8 cellular contexts compared by ENCODE assay signal in the genomic region with DNA sequence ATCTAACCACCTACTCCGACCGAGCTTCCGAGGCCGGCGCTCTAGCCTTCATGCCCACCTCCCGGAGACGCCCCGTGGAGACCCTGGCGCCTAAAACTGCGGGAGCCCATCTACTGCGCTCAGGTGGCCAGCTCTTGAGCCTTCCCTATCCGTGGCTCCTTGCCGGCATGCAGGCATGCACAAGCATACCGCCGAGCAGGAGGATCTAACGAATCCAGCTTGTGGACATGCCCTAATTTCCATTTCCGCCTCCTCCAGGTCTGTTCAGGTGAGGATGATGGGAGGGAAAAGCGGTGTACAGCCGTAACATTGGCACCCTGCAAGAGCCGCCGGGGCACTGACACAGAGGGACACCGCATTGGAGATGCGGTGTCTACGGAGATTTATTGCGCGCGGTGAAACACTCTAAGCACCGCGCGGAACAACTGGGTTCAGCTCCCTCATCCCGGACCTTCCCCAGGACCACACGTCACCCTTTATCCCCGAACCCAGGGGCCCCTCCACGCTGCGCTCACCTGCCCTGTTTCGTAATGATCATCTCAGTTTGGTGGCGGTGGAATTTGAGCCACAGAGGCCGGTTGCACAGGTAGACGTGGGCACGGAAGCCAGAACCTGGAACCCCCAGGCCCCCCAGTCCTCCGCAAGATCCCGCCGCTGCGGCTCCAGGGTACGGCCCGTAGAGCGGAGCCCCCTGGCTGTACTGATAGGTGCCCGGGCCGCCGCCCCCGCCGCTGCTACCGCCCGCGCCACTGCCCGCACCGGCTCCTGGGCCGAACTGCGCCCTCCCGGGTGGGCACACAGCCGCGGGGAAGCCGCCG. TPM values are rescaled to one million over a fixed set of nuclear protein-coding genes. Genes with fewer than 3 reads are reported as not detected.
DNase-seq lines count a peak whose midpoint lies in the region; ATAC-seq, FAIRE-seq and TF ChIP-seq lines count a peak whose summit lies in the region.

No MANE protein-coding gene starts in this region.

- no peaks in the 10 kb centered on the region for H3K4me1 ChIP-seq in OCI-LY1 (ENCODE audit: insufficient read depth, low read length, severe bottlenecking)
- H3K4me1 ChIP-seq in endothelial cell of umbilical vein (ENCODE audit: control insufficient read depth, extremely low read depth, insufficient read depth, low read length), result peaks cover 9% of the 10 kb centered on the region
- peaks cover 11% of the 10 kb centered on the region for H3K4me1 ChIP-seq in osteoblast (ENCODE audit: insufficient read depth, low read length)

- H2AFZ ChIP-seq in OCI-LY1 (ENCODE audit: low read length) (no peak overlapping the region), endothelial cell of umbilical vein (ENCODE audit: low read depth, low read length) (peak overlapping the region; percentile 48), osteoblast (ENCODE audit: low read length) (no peak overlapping the region)

- H3K4me2 ChIP-seq in OCI-LY1 (ENCODE audit: low read length) (peak overlapping the region; percentile 65), endothelial cell of umbilical vein (ENCODE audit: insufficient read depth, low read length) (peak overlapping the region; percentile 56), osteoblast (ENCODE audit: insufficient read depth, low read length) (peak overlapping the region; percentile 67)

- H3K27ac ChIP-seq in OCI-LY1 (ENCODE audit: low read depth, low read length, poor library complexity, severe bottlenecking) (no peak overlapping the region), endothelial cell of umbilical vein (ENCODE audit: insufficient read depth, low read depth, low read length) (no peak overlapping the region), osteoblast (ENCODE audit: low read depth, low read length) (no peak overlapping the region)

- no TSS peak for BruUV-seq in endothelial cell of umbilical vein (replicated peaks; lab: Mats Ljungman, UMichigan)

- H3K9me2 ChIP-seq in OCI-LY1 (ENCODE audit: low read depth, low read length), result no peaks in the 10 kb centered on the region

- TF ChIP-seq CTCF in OCI-LY1 (IDR thresholded peaks at IDR 0.05; ENCODE audit: low read length) (no peak), endothelial cell of umbilical vein (IDR thresholded peaks at IDR 0.05; ENCODE audit: extremely low read depth in 1 of 2, insufficient read depth in 1 of 2, low read depth in 1 of 2, low read length in 2 of 2) (no peak), osteoblast (IDR thresholded peaks at IDR 0.05; ENCODE audit: extremely low read depth, low read depth, low read length) (no peak)

- POLR2A ChIA-PET in endothelial cell of umbilical vein (lab: Charles Lee), result no interaction called here

- CTCF ChIA-PET in endothelial cell of umbilical vein (lab: Charles Lee), result interaction anchor here (0.6 to 6.1 kb wide), 8 partner anchors 7 to 607 kb away, joined by 3 to 63 read pairs (median 4); no protein-coding TSS in a partner anchor

- H3K9me3 ChIP-seq in OCI-LY1 (ENCODE audit: low read length) (no peaks in the 10 kb centered on the region), endothelial cell of umbilical vein (replicated peaks; ENCODE audit: control insufficient read depth, insufficient read depth, low read length) (no peaks in the 10 kb centered on the region), osteoblast (ENCODE audit: low read depth, low read length) (no peaks in the 10 kb centered on the region)

- no peaks in the 10 kb centered on the region for H3K9me1 ChIP-seq in endothelial cell of umbilical vein (replicated peaks; ENCODE audit: control insufficient read depth, extremely low read depth, insufficient read depth, low read length)

- no peak overlapping the region for H3K9ac ChIP-seq in OCI-LY1 (ENCODE audit: low read length)
- no peak overlapping the region for H3K9ac ChIP-seq in endothelial cell of umbilical vein (replicated peaks; ENCODE audit: extremely low read depth, insufficient read depth, low read length)

- TF ChIP-seq POLR2A in endothelial cell of umbilical vein (IDR thresholded peaks at IDR 0.05; ENCODE audit: low read depth, low read length) (no peak), GM12891 (IDR thresholded peaks at IDR 0.05; ENCODE audit: low read depth, low read length) (no peak)

- H3K36me3 ChIP-seq in OCI-LY1 (ENCODE audit: insufficient read depth, low read length) (no peaks in the 10 kb centered on the region), endothelial cell of umbilical vein (ENCODE audit: control insufficient read depth in 2 of 2, extremely low read depth in 1 of 2, insufficient read depth in 2 of 2, low read length in 2 of 2) (no peaks in the 10 kb centered on the region), osteoblast (ENCODE audit: insufficient read depth, low read length) (no peaks in the 10 kb centered on the region)

- H4K20me1 ChIP-seq in OCI-LY1 (ENCODE audit: insufficient read depth, low read length) (no peaks in the 10 kb centered on the region), endothelial cell of umbilical vein (replicated peaks; ENCODE audit: control insufficient read depth, extremely low read depth, insufficient read depth, low read length) (peaks cover 3% of the 10 kb centered on the region), osteoblast (ENCODE audit: insufficient read depth, low read length) (no peaks in the 10 kb centered on the region)

- peak overlapping the region; percentile 58 for H3K4me3 ChIP-seq in OCI-LY1 (ENCODE audit: low read depth, low read length, poor library complexity, severe bottlenecking)
- H3K4me3 ChIP-seq in endothelial cell of umbilical vein (replicated peaks in 1 of 3; ENCODE audit: insufficient read depth in 1 of 3, low read depth in 1 of 3, low read length in 3 of 3), result peak overlapping the region in 2 of 3 experiments; percentile 17 to 18
- peak overlapping the region; percentile 53 for H3K4me3 ChIP-seq in osteoblast (ENCODE audit: insufficient read depth, low read length)

- ATAC-seq in Right ventricle myocardium superior (ENCODE audit: poor library complexity) (peak; percentile 48), HG02840 (IDR thresholded peaks at IDR 0.05; ENCODE audit: low FRiP score, unreplicated experiment) (no peak), GM21390 (IDR thresholded peaks at IDR 0.05; ENCODE audit: unreplicated experiment) (no peak)

- FAIRE-seq in endothelial cell of umbilical vein (lab: Jason Lieb, UNC) (no peak), GM12891 (lab: Jason Lieb, UNC) (no peak)

- intact Hi-C loops in Right ventricle myocardium superior (cut with DNase I), result no loop called here
- intact Hi-C loops in cardiac septum (cut with DNase I), result no loop called here
- intact Hi-C loops in endothelial cell of umbilical vein (cut with micrococcal nuclease), result loop anchor here (5.0 kb wide), 1 partner anchor 521 kb away; the partner anchor contains the start of gene CMC1

- no peaks in the 10 kb centered on the region for H3K27me3 ChIP-seq in OCI-LY1 (ENCODE audit: insufficient read depth, low read length)
- H3K27me3 ChIP-seq in endothelial cell of umbilical vein (ENCODE audit: control insufficient read depth in 2 of 2, insufficient read depth in 2 of 2, low read length in 2 of 2), result peaks cover 82 to 99% of the 10 kb centered on the region in 2 experiments
- peaks cover 90% of the 10 kb centered on the region for H3K27me3 ChIP-seq in osteoblast (ENCODE audit: insufficient read depth, low read length)

- DNase-seq in Right ventricle myocardium superior (no peak), cardiac septum (ENCODE audit: low spot score) (no peak), endothelial cell of umbilical vein (ENCODE audit: low read depth, low spot score) (no peak), osteoblast (ENCODE audit: insufficient read length, low spot score, missing footprints) (peak; percentile 91), GM12891 (ENCODE audit: insufficient read length, low spot score) (no peak)

- no peaks in the 10 kb centered on the region for H3F3A ChIP-seq in OCI-LY1 (ENCODE audit: insufficient read depth, low read length)

- dilution Hi-C loops in endothelial cell of umbilical vein (cut with MboI; ENCODE audit: extremely low pct_ligation_motif_present, low sequenced_read_pairs), result no loop called here

- H3K79me2 ChIP-seq in OCI-LY1 (ENCODE audit: insufficient read depth, low read length) (no peaks in the 10 kb centered on the region), endothelial cell of umbilical vein (ENCODE audit: control insufficient read depth, insufficient read depth, low read length) (no peaks in the 10 kb centered on the region), osteoblast (ENCODE audit: insufficient read depth, low read length) (no peaks in the 10 kb centered on the region)

TF ChIP-seq in endothelial cell of umbilical vein, 7 proteins besides CTCF, POLR2A, EP300 and RAD21:
- TF ChIP-seq MYC (IDR thresholded peaks at IDR 0.05; ENCODE audit: low read depth, low read length) (no peak), EZH2 (IDR thresholded peaks at IDR 0.05; ENCODE audit: borderline replicate concordance, low read depth, low read length, severe bottlenecking) (peak; percentile 76), FOS (IDR thresholded peaks at IDR 0.05; ENCODE audit: borderline replicate concordance, insufficient read depth, low read length) (no peak)

TF ChIP-seq in GM12891, 5 proteins besides CTCF, POLR2A, EP300 and RAD21:
- no peak for TF ChIP-seq POU2F2 (IDR thresholded peaks at IDR 0.05; ENCODE audit: low read depth, low read length)
- TF ChIP-seq POLR2AphosphoS5 (IDR thresholded peaks at IDR 0.05; ENCODE audit: low read depth, low read length), result no peak
- TF ChIP-seq SPI1 (IDR thresholded peaks at IDR 0.05; ENCODE audit: low read depth, low read length), result no peak

RNA-seq across cellular contexts. Expression of gene EOMES, which starts 1.0 kb away (rescaled TPM):
- total RNA-seq in Right ventricle myocardium superior (0.08 TPM), cardiac septum (not detected), endothelial cell of umbilical vein (not detected in 2 replicates), osteoblast (under 0.01 TPM in 1 of 2 replicates, not detected in the other)
- polyA plus RNA-seq in endothelial cell of umbilical vein, result not detected in 2 replicates
- polyA plus RNA-seq in endothelial cell of umbilical vein (2011; cell fraction: cytosol; rRNA removed), result not detected in 2 replicates
- polyA plus RNA-seq in endothelial cell of umbilical vein (2011; cell fraction: nucleus; rRNA removed), result not detected in 2 replicates
- not detected in 2 replicates for polyA plus RNA-seq in endothelial cell of umbilical vein (2012)
- polyA minus RNA-seq in endothelial cell of umbilical vein, result not detected in 2 replicates
- polyA minus RNA-seq in endothelial cell of umbilical vein (2011; cell fraction: cytosol; rRNA and poly(A)+ RNA removed), result not detected
- not detected in 2 replicates for polyA minus RNA-seq in endothelial cell of umbilical vein (2011; cell fraction: nucleus; rRNA and poly(A)+ RNA removed)
- not detected for polyA plus RNA-seq in GM12891 (2012; ENCODE audit: low read depth, missing spikeins)
